Comparison of ENCODE assay signal across 16 cellular contexts in the genomic region with DNA sequence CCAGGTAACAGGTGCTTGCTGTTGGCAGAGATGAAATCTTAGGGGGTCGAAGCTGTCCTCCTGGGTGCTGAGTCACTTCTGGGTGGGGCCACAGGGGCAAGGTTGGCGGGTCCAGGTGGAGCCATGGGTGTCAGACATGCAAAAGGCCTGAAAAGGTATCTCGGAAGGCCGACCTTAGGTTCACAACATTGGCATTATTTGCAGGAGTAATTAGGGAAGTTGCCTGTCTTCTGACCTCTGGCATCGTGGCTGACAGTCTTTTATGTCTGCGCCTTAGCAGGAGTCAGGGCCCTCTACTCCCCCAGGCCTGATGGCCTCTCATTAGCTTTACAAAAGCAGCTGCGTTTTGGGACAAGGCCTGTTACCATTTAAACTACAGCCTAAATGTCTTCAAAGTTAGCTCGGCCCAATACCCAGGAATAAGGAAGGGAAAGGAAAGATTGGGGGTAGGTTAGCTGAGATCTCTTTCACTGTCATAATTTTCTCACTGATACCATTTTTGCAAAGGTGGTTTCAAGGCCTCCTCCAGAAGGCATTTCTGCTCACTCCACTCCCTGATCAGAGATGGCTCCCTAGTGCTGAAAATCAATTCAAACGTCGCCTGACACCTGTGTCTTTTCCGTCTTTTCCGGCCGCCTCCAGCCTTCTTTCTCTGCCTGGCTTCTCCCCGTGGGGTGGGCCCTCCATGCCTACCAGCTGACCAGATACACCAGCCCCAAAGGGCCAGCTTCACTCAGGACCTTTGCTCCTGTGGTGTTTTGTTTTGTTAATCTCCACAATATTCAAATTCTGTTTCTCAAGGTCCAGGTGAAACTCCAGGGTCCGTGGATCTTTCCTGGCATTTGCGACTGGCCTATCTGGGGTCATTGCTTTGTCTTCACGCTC.
DNase-seq lines count a peak whose midpoint lies in the region; TF ChIP-seq lines count a peak whose summit lies in the region.
"Had no signal": no experiment of that assay in that cellular context is flagged by ENCODE, and none has a peak within 500 bp of the region (broad histone marks: within the 10 kb centered on the region; RNA-seq: fewer than 3 reads in every experiment).

No MANE protein-coding gene starts in this region.

- H3K27me3 ChIP-seq in HUES6 (ENCODE audit: control insufficient read depth, insufficient read depth, low read length) (0 out of 2 replicates have a peak, but pooled peaks cover 3% of the 10 kb centered on the region), vagina (no peaks in the 10 kb centered on the region)
- H3K27me3 ChIP-seq: brain microvascular endothelial cell had no signal

- no peaks in the 10 kb centered on the region for H3K36me3 Mint-ChIP-seq in nephron (ENCODE audit: low read depth)
- H3K36me3 Mint-ChIP-seq: naive thymus-derived CD8-positive, alpha-beta T cell had no signal

- peaks cover 67% of the 10 kb centered on the region for H3K4me1 ChIP-seq in HUES6 (ENCODE audit: control insufficient read depth, insufficient read depth, low read length)
- H3K4me1 ChIP-seq in vagina = peaks cover 10% of the 10 kb centered on the region
- H3K4me1 ChIP-seq: parathyroid adenoma had no signal

- peak overlapping the region in 1 of 3 experiments; percentile 3 for H3K4me3 Mint-ChIP-seq in nephron
- H3K4me3 Mint-ChIP-seq: activated CD8-positive, alpha-beta T cell treated with anti-CD3 and anti-CD28 coated beads for 36 hours; naive thymus-derived CD8-positive, alpha-beta T cell had no signal

- H3K9me3 ChIP-seq in HUES6 (ENCODE audit: control insufficient read depth, insufficient read depth, low read depth, low read length) = no peaks in the 10 kb centered on the region
- H3K9me3 ChIP-seq in vagina = no peaks in the 10 kb centered on the region

- TF ChIP-seq POLR2A in vagina (IDR thresholded peaks at IDR 0.05) = no peak

- no peak for DNase-seq in putamen (ENCODE audit: low spot score)
- no peak for DNase-seq in vagina (ENCODE audit: extremely low spot score in 2 of 2)
- no peak for DNase-seq in DMS53 treated with DMSO at 0.1 percent for 48 hours (lab: John Stamatoyannopoulos, UW; ENCODE audit: unreplicated experiment)
- no peak for DNase-seq in T-helper 9 cell
- DNase-seq: activated CD8-positive, alpha-beta T cell treated with anti-CD3 and anti-CD28 coated beads for 36 hours; activated gamma-delta T cell treated with Interleukin-2 at 50 U/mL for 16 hours; activated T-cell treated with anti-CD3 and anti-CD28 coated beads, Interleukin-2, amount 50 U/mL, for 1 hour; brain microvascular endothelial cell; KG1; T1000 had no signal

- H3K4me3 ChIP-seq in HUES6 (ENCODE audit: low read depth, low read length) (0 out of 2 replicates have a peak overlapping the region, but pooled peaks have one; percentile 8), vagina (no peak overlapping the region)
- H3K4me3 ChIP-seq: GM12878 had no signal

- peak overlapping the region; percentile 4 to 54 (median 53) for H3K27ac Mint-ChIP-seq in nephron
- H3K27ac Mint-ChIP-seq: activated CD8-positive, alpha-beta T cell treated with anti-CD3 and anti-CD28 coated beads for 36 hours; naive thymus-derived CD8-positive, alpha-beta T cell had no signal

- no peaks in the 10 kb centered on the region for H3K36me3 ChIP-seq in HUES6 (ENCODE audit: control insufficient read depth, insufficient read depth, low read length)
- H3K36me3 ChIP-seq in vagina = no peaks in the 10 kb centered on the region
- H3K36me3 ChIP-seq: brain microvascular endothelial cell had no signal

- H3K27ac ChIP-seq in HUES6 (ENCODE audit: low read depth, low read length) (peak overlapping the region; percentile 17; the same call in 1 of the 2 replicates), cingulate gyrus (ENCODE audit: low read depth, low read length) (peak overlapping the region; percentile 47), vagina (no peak overlapping the region)
- H3K27ac ChIP-seq: brain microvascular endothelial cell, parathyroid adenoma had no signal

- intact Hi-C loops in vagina (cut with DNase I) = no loop called here

- peak overlapping the region; percentile 37 for H3K9ac ChIP-seq in HUES6 (ENCODE audit: low read length)
- H3K9ac ChIP-seq: parathyroid adenoma had no signal

- peaks cover 19% of the 10 kb centered on the region for H3K27me3 Mint-ChIP-seq in nephron (ENCODE audit: low read depth)

- H3K9me3 Mint-ChIP-seq in nephron = no peaks in the 10 kb centered on the region
- H3K9me3 Mint-ChIP-seq: activated CD8-positive, alpha-beta T cell treated with anti-CD3 and anti-CD28 coated beads for 36 hours; naive thymus-derived CD8-positive, alpha-beta T cell had no signal

- peaks cover 79% of the 10 kb centered on the region for H3K4me1 Mint-ChIP-seq in nephron
- H3K4me1 Mint-ChIP-seq: naive thymus-derived CD8-positive, alpha-beta T cell had no signal

- TF ChIP-seq CTCF in nephron (IDR thresholded peaks at IDR 0.05; ENCODE audit: unreplicated experiment in 3 of 3) (no peak), vagina (IDR thresholded peaks at IDR 0.05) (no peak)
